In the genomic region with DNA sequence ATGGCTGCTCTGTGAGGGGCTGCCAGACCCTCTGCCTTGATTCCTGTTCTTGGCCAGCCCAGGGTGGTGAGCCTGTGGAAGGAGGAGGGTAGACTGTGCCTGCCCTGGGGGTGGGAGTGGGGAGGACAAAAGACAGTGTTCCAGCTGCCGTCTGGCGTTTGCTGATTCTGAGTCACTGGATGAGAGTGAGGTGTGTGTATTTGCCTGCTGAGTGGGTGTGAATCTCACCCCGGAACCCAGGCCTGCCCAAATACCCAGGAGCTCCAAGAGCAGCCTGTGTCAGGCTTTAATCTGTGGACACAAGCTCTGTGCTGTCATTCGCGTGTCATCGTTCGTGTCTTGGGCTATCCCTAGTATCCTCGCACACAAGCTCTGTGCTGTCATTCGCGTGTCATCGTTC, we compare ENCODE assay signal across 21 cellular contexts.
"Had no signal": no experiment of that assay in that cellular context is flagged by ENCODE, and none has a peak within 500 bp of the region (broad histone marks: within the 10 kb centered on the region; RNA-seq: fewer than 3 reads in every experiment).

No MANE protein-coding gene starts in this region.

- ATAC-seq: left ventricle myocardium superior; lower lobe of right lung; natural killer cell; psoas muscle; right cardiac atrium; stimulated activated memory B cell treated with anti-CD40 and anti-IgM and Interleukin-4, amounts not matched to agents 10 μg/mL and 1 μg/mL and 100 μg/mL, for 72 hours; stimulated activated naive CD8-positive, alpha-beta T cell treated with anti-CD3 and anti-CD28 coated beads, Interleukin-15, Interleukin-2, amounts not matched to agents 100 U/mL and 50 U/mL, for 24 hours had no signal

- H3K4me3 ChIP-seq: colonic mucosa, lower lobe of right lung, ovary, psoas muscle, sigmoid colon, skin epidermis, spleen, thoracic aorta, tibial nerve, upper lobe of left lung had no signal

- DNase-seq: colonic mucosa; effector CD8-positive, alpha-beta T cell; endodermal cell; erythroblast; left ventricle myocardium superior; lower lobe of right lung; natural killer cell; occipital lobe; ovary; posterior cingulate gyrus; psoas muscle; right cardiac atrium; sigmoid colon; spleen; stimulated activated CD4-positive, alpha-beta T cell treated with anti-CD3 and anti-CD28 coated beads, Interleukin-4, amount 100 ng/mL, for 4 hours; stimulated activated naive CD8-positive, alpha-beta T cell treated with anti-CD3 and anti-CD28 coated beads, Interleukin-15, Interleukin-2, amounts not matched to agents 100 U/mL and 50 U/mL, for 24 hours; upper lobe of left lung had no signal
